ENCODE assay signal across 28 cellular contexts in genomic region chr15:63679588-63679987, GRCh38.
"Had no signal": no experiment of that assay in that cellular context is flagged by ENCODE, and none has a peak within 500 bp of the region (broad histone marks: within the 10 kb centered on the region; RNA-seq: fewer than 3 reads in every experiment).

No MANE protein-coding gene starts in this region.

- H3K9me3 ChIP-seq: esophagus squamous epithelium, heart right ventricle, left lung, prostate gland, right atrium auricular region, thoracic aorta, tibial nerve, upper lobe of left lung had no signal

- H3K27me3 Mint-ChIP-seq: effector memory CD8-positive, alpha-beta T cell; naive thymus-derived CD4-positive, alpha-beta T cell; stimulated activated naive CD8-positive, alpha-beta T cell treated with anti-CD3 and anti-CD28 coated beads, Interleukin-15, Interleukin-2, amounts not matched to agents 100 ng/mL and 50 ng/mL, for 24 hours had no signal

- H3K27ac Mint-ChIP-seq: nephron; neural progenitor cell; stimulated activated effector memory CD8-positive, alpha-beta T cell treated with anti-CD3 and anti-CD28 coated beads, Interleukin-12 subunit alpha, Interleukin-12 subunit beta, amount 100 ng/mL, for 72 hours; stimulated activated naive CD8-positive, alpha-beta T cell treated with anti-CD3 and anti-CD28 coated beads, Interleukin-15, Interleukin-2, amounts not matched to agents 100 ng/mL and 50 ng/mL, for 24 hours had no signal

- H3K4me1 ChIP-seq: esophagus squamous epithelium, left lung, neural progenitor cell, prostate gland, right atrium auricular region, tibial nerve, upper lobe of left lung had no signal

- H3K4me3 Mint-ChIP-seq: effector memory CD8-positive, alpha-beta T cell; naive thymus-derived CD4-positive, alpha-beta T cell; nephron; neural progenitor cell; stimulated activated effector memory CD8-positive, alpha-beta T cell treated with anti-CD3 and anti-CD28 coated beads, Interleukin-12 subunit alpha, Interleukin-12 subunit beta, amount 100 ng/mL, for 72 hours; stimulated activated naive CD8-positive, alpha-beta T cell treated with anti-CD3 and anti-CD28 coated beads, Interleukin-15, Interleukin-2, amounts not matched to agents 100 ng/mL and 50 ng/mL, for 24 hours had no signal

- H3K9me3 Mint-ChIP-seq: effector memory CD8-positive, alpha-beta T cell; naive thymus-derived CD4-positive, alpha-beta T cell; nephron; neural progenitor cell; stimulated activated effector memory CD8-positive, alpha-beta T cell treated with anti-CD3 and anti-CD28 coated beads, Interleukin-12 subunit alpha, Interleukin-12 subunit beta, amount 100 ng/mL, for 72 hours; stimulated activated naive CD8-positive, alpha-beta T cell treated with anti-CD3 and anti-CD28 coated beads, Interleukin-15, Interleukin-2, amounts not matched to agents 100 ng/mL and 50 ng/mL, for 24 hours had no signal

- H3K4me1 Mint-ChIP-seq: nephron; neural progenitor cell; stimulated activated effector memory CD8-positive, alpha-beta T cell treated with anti-CD3 and anti-CD28 coated beads, Interleukin-12 subunit alpha, Interleukin-12 subunit beta, amount 100 ng/mL, for 72 hours had no signal

- DNase-seq: cortex of kidney; effector memory CD8-positive, alpha-beta T cell; erythroblast; esophagus squamous epithelium; foreskin melanocyte; glutamatergic neuron; heart right ventricle; hippocampal formation; left cardiac atrium; left lung; mesendoderm; midbrain; naive thymus-derived CD4-positive, alpha-beta T cell; stimulated activated CD4-positive, alpha-beta T cell treated with anti-CD3 and anti-CD28 coated beads, Interleukin-2, amount 100 ng/mL, for 24 hours; stimulated activated CD4-positive, alpha-beta T cell treated with anti-CD3 and anti-CD28 coated beads, Interleukin-4, amount 100 ng/mL, for 24 hours; upper lobe of left lung had no signal

- H3K4me2 ChIP-seq: neural progenitor cell had no signal

- FAIRE-seq: endometrium, islet of Langerhans, urothelium cell line had no signal

- H3K27ac ChIP-seq: esophagus squamous epithelium, left lung, neural progenitor cell, prostate gland, right atrium auricular region, thoracic aorta, tibial nerve, upper lobe of left lung had no signal

- H3K27me3 ChIP-seq: esophagus squamous epithelium, heart right ventricle, left lung, neural progenitor cell, right atrium auricular region, tibial nerve, upper lobe of left lung had no signal

- ATAC-seq: effector memory CD8-positive, alpha-beta T cell; heart right ventricle; left cardiac atrium; left lung; naive thymus-derived CD4-positive, alpha-beta T cell; sciatic nerve; stimulated activated effector memory CD8-positive, alpha-beta T cell treated with anti-CD3 and anti-CD28 coated beads, Interleukin-12 subunit alpha, Interleukin-12 subunit beta, amount 100 ng/mL, for 72 hours had no signal

- H3K36me3 ChIP-seq: prostate gland had no signal

- H3K4me3 ChIP-seq: esophagus squamous epithelium, heart right ventricle, left lung, neural progenitor cell, prostate gland, right atrium auricular region, thoracic aorta, tibial nerve, upper lobe of left lung had no signal
